In genomic region chr11:58525037-58525614, GRCh38 we compare ENCODE assay signal across 8 cellular contexts.
DNase-seq lines count a peak whose midpoint lies in the region; ATAC-seq and TF ChIP-seq lines count a peak whose summit lies in the region.

No MANE protein-coding gene starts in this region.

- ATAC-seq in GM21515 (IDR thresholded peaks at IDR 0.05; ENCODE audit: unreplicated experiment) (peak; percentile 88), HG03575 (IDR thresholded peaks at IDR 0.05; ENCODE audit: extremely low read depth, insufficient number of reproducible peaks, low FRiP score, unreplicated experiment) (peak; percentile 84)
- peak; percentile 84 for ATAC-seq in stimulated activated naive CD8-positive, alpha-beta T cell treated with anti-CD3 and anti-CD28 coated beads, Interleukin-15, Interleukin-2, amounts not matched to agents 100 U/mL and 50 U/mL, for 24 hours

- no peak overlapping the region for H3K4me3 ChIP-seq in tibial artery

- H3K9me3 Mint-ChIP-seq in activated naive CD4-positive, alpha-beta T cell treated with anti-CD3 and anti-CD28 coated beads, Interleukin-2, amount 10 ng/mL, durations not matched to agents 7 days and 5 days: no peaks in the 10 kb centered on the region

- peak; percentile 65 for DNase-seq in GM13976 (ENCODE audit: low spot score)
- peak; percentile 54 for DNase-seq in activated naive CD4-positive, alpha-beta T cell treated with anti-CD3 and anti-CD28 coated beads, Interleukin-2, amount 10 ng/mL, durations not matched to agents 7 days and 5 days
- DNase-seq in stimulated activated naive CD8-positive, alpha-beta T cell treated with anti-CD3 and anti-CD28 coated beads, Interleukin-15, Interleukin-2, amounts not matched to agents 100 U/mL and 50 U/mL, for 24 hours: no peak
- DNase-seq in NCI-H748 treated with DMSO at 0.1 percent for 48 hours (lab: John Stamatoyannopoulos, UW): no peak
- DNase-seq in NCI-H82 treated with DMSO at 0.1 percent for 48 hours (lab: John Stamatoyannopoulos, UW; ENCODE audit: unreplicated experiment): no peak
- no peak for DNase-seq in tibial artery

- H3K27me3 ChIP-seq in tibial artery: no peaks in the 10 kb centered on the region

- intact Hi-C loops in tibial artery (cut with DNase I; ENCODE audit: low total_unique reads): no loop called here

- peaks cover 0 to 14% (median 8%) of the 10 kb centered on the region in 4 donors for H3K4me1 ChIP-seq in tibial artery

- peak overlapping the region; percentile 64 for H3K4me3 Mint-ChIP-seq in activated naive CD4-positive, alpha-beta T cell treated with anti-CD3 and anti-CD28 coated beads, Interleukin-2, amount 10 ng/mL, durations not matched to agents 7 days and 5 days

- in situ Hi-C loops in GM13976 (cut with MboI; ENCODE audit: low sequenced_read_pairs, unreplicated experiment): no loop called here

- no peaks in the 10 kb centered on the region for H3K9me3 ChIP-seq in tibial artery

- H3K36me3 Mint-ChIP-seq in activated naive CD4-positive, alpha-beta T cell treated with anti-CD3 and anti-CD28 coated beads, Interleukin-2, amount 10 ng/mL, durations not matched to agents 7 days and 5 days: peaks cover 33% of the 10 kb centered on the region

- CTCF ChIA-PET in activated naive CD4-positive, alpha-beta T cell treated with anti-CD3 and anti-CD28 coated beads, Interleukin-2, amount 10 ng/mL, durations not matched to agents 7 days and 5 days (lab: Charles Lee): interaction anchor here (0.6 to 2.5 kb wide), 10 partner anchors 7 to 881 kb away, joined by 3 to 9 read pairs (median 5); partner anchors contain the start of gene OR5B21

- TF ChIP-seq CTCF in GM13976 (IDR thresholded peaks at IDR 0.05; ENCODE audit: borderline replicate concordance, control extremely low read depth, extremely low read depth, insufficient read depth, missing control alignments): no peak
- TF ChIP-seq CTCF in tibial artery (IDR thresholded peaks at IDR 0.05): no peak

- H3K36me3 ChIP-seq in tibial artery: peaks cover 0 to 28% (median 26%) of the 10 kb centered on the region in 3 donors

- peak overlapping the region; percentile 93 for H3K27ac Mint-ChIP-seq in activated naive CD4-positive, alpha-beta T cell treated with anti-CD3 and anti-CD28 coated beads, Interleukin-2, amount 10 ng/mL, durations not matched to agents 7 days and 5 days

- H3K27me3 Mint-ChIP-seq in activated naive CD4-positive, alpha-beta T cell treated with anti-CD3 and anti-CD28 coated beads, Interleukin-2, amount 10 ng/mL, durations not matched to agents 7 days and 5 days: no peaks in the 10 kb centered on the region

- H3K4me1 Mint-ChIP-seq in activated naive CD4-positive, alpha-beta T cell treated with anti-CD3 and anti-CD28 coated beads, Interleukin-2, amount 10 ng/mL, durations not matched to agents 7 days and 5 days: peaks cover 62% of the 10 kb centered on the region

- H3K27ac ChIP-seq in tibial artery: peak overlapping the region in 1 of 2 donors; percentile 17

Comparison
In these comparisons a context has a peak if more than half of its experiments do, and no peak if none do; other contexts are left out.
1. DNase-seq: peak in GM13976 (single experiment) and activated naive CD4-positive, alpha-beta T cell treated with anti-CD3 and anti-CD28 coated beads, Interleukin-2, amount 10 ng/mL, durations not matched to agents 7 days and 5 days (single experiment); none in stimulated activated naive CD8-positive, alpha-beta T cell treated with anti-CD3 and anti-CD28 coated beads, Interleukin-15, Interleukin-2, amounts not matched to agents 100 U/mL and 50 U/mL, for 24 hours (single experiment), NCI-H748 treated with DMSO at 0.1 percent for 48 hours (single experiment), NCI-H82 treated with DMSO at 0.1 percent for 48 hours (single experiment) and tibial artery (0 of 2).
2. Peak in every context shown above with its lines, with median percentiles within 50 percentile points of each other: ATAC-seq.